9 cellular contexts compared by ENCODE assay signal in genomic region chr4:183182873-183183725, GRCh38.
DNase-seq lines count a peak whose midpoint lies in the region; ATAC-seq and TF ChIP-seq lines count a peak whose summit lies in the region.
"Had no signal": no experiment of that assay in that cellular context is flagged by ENCODE, and none has a peak within 500 bp of the region (broad histone marks: within the 10 kb centered on the region; RNA-seq: fewer than 3 reads in every experiment).

No MANE protein-coding gene starts in this region.

- intact Hi-C loops in activated CD4-positive, alpha-beta T cell treated with anti-CD3 and anti-CD28 coated beads for 36 hours (cut with DNase I, micrococcal nuclease): no loop called here

- no peaks in the 10 kb centered on the region for H3K36me3 ChIP-seq in kidney epithelial cell (ENCODE audit: control insufficient read depth, insufficient read depth, low read length)

- peaks cover 26% of the 10 kb centered on the region for H3K27me3 Mint-ChIP-seq in activated CD4-positive, alpha-beta T cell treated with anti-CD3 and anti-CD28 coated beads for 36 hours
- H3K27me3 Mint-ChIP-seq in activated naive CD8-positive, alpha-beta T cell treated with anti-CD3 and anti-CD28 coated beads, Interleukin-2, amount 50 U/mL, for 24 hours: peaks cover 26% of the 10 kb centered on the region

- no peak overlapping the region for H3K4me3 Mint-ChIP-seq in activated CD4-positive, alpha-beta T cell treated with anti-CD3 and anti-CD28 coated beads for 36 hours
- no peak overlapping the region for H3K4me3 Mint-ChIP-seq in activated naive CD8-positive, alpha-beta T cell treated with anti-CD3 and anti-CD28 coated beads, Interleukin-2, amount 50 U/mL, for 24 hours
- H3K4me3 Mint-ChIP-seq: CD4-positive, CD25-positive, alpha-beta regulatory T cell had no signal

- CTCF ChIA-PET in activated CD4-positive, alpha-beta T cell treated with anti-CD3 and anti-CD28 coated beads for 36 hours (lab: Charles Lee): interaction anchor here (0.7 kb wide), 1 partner anchor 245 kb away, joined by 3 read pairs; no protein-coding TSS in a partner anchor

- TF ChIP-seq POLR2A in GM18505 (IDR thresholded peaks at IDR 0.05; ENCODE audit: borderline replicate concordance, extremely low read depth, insufficient read depth, insufficient read length): no peak

- ATAC-seq in activated CD4-positive, alpha-beta T cell treated with anti-CD3 and anti-CD28 coated beads for 36 hours: peak; percentile 58
- peak; percentile 35 for ATAC-seq in activated naive CD8-positive, alpha-beta T cell treated with anti-CD3 and anti-CD28 coated beads, Interleukin-2, amount 50 U/mL, for 24 hours
- ATAC-seq in GM18505 (IDR thresholded peaks at IDR 0.05; ENCODE audit: unreplicated experiment): no peak
- ATAC-seq in HG02571 (IDR thresholded peaks at IDR 0.05; ENCODE audit: unreplicated experiment): no peak

- no peak overlapping the region for H3K27ac Mint-ChIP-seq in activated CD4-positive, alpha-beta T cell treated with anti-CD3 and anti-CD28 coated beads for 36 hours
- no peak overlapping the region for H3K27ac Mint-ChIP-seq in activated naive CD8-positive, alpha-beta T cell treated with anti-CD3 and anti-CD28 coated beads, Interleukin-2, amount 50 U/mL, for 24 hours
- H3K27ac Mint-ChIP-seq: CD4-positive, CD25-positive, alpha-beta regulatory T cell had no signal

- H3K4me3 ChIP-seq in kidney epithelial cell (ENCODE audit: low read depth, low read length): no peak overlapping the region

- peak; percentile 56 for DNase-seq in activated CD4-positive, alpha-beta T cell treated with anti-CD3 and anti-CD28 coated beads for 36 hours
- DNase-seq in activated CD4-positive, alpha-beta T cell treated with anti-CD3 and anti-CD28 coated beads for 1 hour: no peak
- DNase-seq in NCI-H748 (lab: John Stamatoyannopoulos, UW; ENCODE audit: unreplicated experiment): peak; percentile 89
- DNase-seq in activated naive CD8-positive, alpha-beta T cell treated with anti-CD3 and anti-CD28 coated beads, Interleukin-2, amount 50 U/mL, for 24 hours: peak; percentile 6
- peak; percentile 77 for DNase-seq in kidney epithelial cell (ENCODE audit: low read depth)
- no peak for DNase-seq in NAMALWA (ENCODE audit: low spot score)
- DNase-seq: CD4-positive, CD25-positive, alpha-beta regulatory T cell had no signal

- POLR2A ChIA-PET in activated CD4-positive, alpha-beta T cell treated with anti-CD3 and anti-CD28 coated beads for 36 hours (lab: Charles Lee): no interaction called here

- no peak for TF ChIP-seq CTCF in kidney epithelial cell (IDR thresholded peaks at IDR 0.05; ENCODE audit: insufficient read depth, low read length, poor library complexity, severe bottlenecking)

- H3K9me3 Mint-ChIP-seq in activated CD4-positive, alpha-beta T cell treated with anti-CD3 and anti-CD28 coated beads for 36 hours (ENCODE audit: low read depth): peaks cover 5% of the 10 kb centered on the region
- H3K9me3 Mint-ChIP-seq in activated naive CD8-positive, alpha-beta T cell treated with anti-CD3 and anti-CD28 coated beads, Interleukin-2, amount 50 U/mL, for 24 hours: peaks cover 7% of the 10 kb centered on the region

- H3K27me3 ChIP-seq in kidney epithelial cell (ENCODE audit: control insufficient read depth, insufficient read depth, low read length): no peaks in the 10 kb centered on the region

- H3K36me3 Mint-ChIP-seq in activated CD4-positive, alpha-beta T cell treated with anti-CD3 and anti-CD28 coated beads for 36 hours (ENCODE audit: low read depth): peaks cover 2% of the 10 kb centered on the region
- peaks cover 4% of the 10 kb centered on the region for H3K36me3 Mint-ChIP-seq in activated naive CD8-positive, alpha-beta T cell treated with anti-CD3 and anti-CD28 coated beads, Interleukin-2, amount 50 U/mL, for 24 hours (ENCODE audit: low read depth)
- H3K36me3 Mint-ChIP-seq: CD4-positive, CD25-positive, alpha-beta regulatory T cell had no signal

- peaks cover 20% of the 10 kb centered on the region for H3K4me1 Mint-ChIP-seq in activated CD4-positive, alpha-beta T cell treated with anti-CD3 and anti-CD28 coated beads for 36 hours
- peaks cover 13% of the 10 kb centered on the region for H3K4me1 Mint-ChIP-seq in activated naive CD8-positive, alpha-beta T cell treated with anti-CD3 and anti-CD28 coated beads, Interleukin-2, amount 50 U/mL, for 24 hours
- H3K4me1 Mint-ChIP-seq: CD4-positive, CD25-positive, alpha-beta regulatory T cell had no signal

Comparison
In these comparisons a context has a peak if more than half of its experiments do, and no peak if none do; other contexts are left out.
1. DNase-seq: peak in activated CD4-positive, alpha-beta T cell treated with anti-CD3 and anti-CD28 coated beads for 36 hours (single experiment), NCI-H748 (single experiment), activated naive CD8-positive, alpha-beta T cell treated with anti-CD3 and anti-CD28 coated beads, Interleukin-2, amount 50 U/mL, for 24 hours (single experiment) and kidney epithelial cell (single experiment); none in activated CD4-positive, alpha-beta T cell treated with anti-CD3 and anti-CD28 coated beads for 1 hour (single experiment) and NAMALWA (single experiment).
2. ATAC-seq: peak in activated CD4-positive, alpha-beta T cell treated with anti-CD3 and anti-CD28 coated beads for 36 hours (single experiment) and activated naive CD8-positive, alpha-beta T cell treated with anti-CD3 and anti-CD28 coated beads, Interleukin-2, amount 50 U/mL, for 24 hours (single experiment); none in GM18505 (single experiment) and HG02571 (single experiment).